In genomic region chr5:138492552-138493045, GRCh38 we compare ENCODE assay signal across 1 cellular context.
A peak's percentile ranks its signal among the peaks of the same experiment; 100 is the strongest.
TF ChIP-seq lines count a peak whose summit lies in the region.

No MANE protein-coding gene starts in this region.

TF ChIP-seq in K562, 482 proteins besides CTCF, POLR2A, EP300 and RAD21 (continued from another document and continues in another):
- no peak for TF ChIP-seq SFPQ (IDR thresholded peaks at IDR 0.05; ENCODE audit: low read depth, low read length)
- no peak for TF ChIP-seq ZNF316 (IDR thresholded peaks at IDR 0.05)
- TF ChIP-seq GMEB1 (CRISPR knock-in tag; IDR thresholded peaks at IDR 0.05), result no peak
- TF ChIP-seq POLR2AphosphoS5 (IDR thresholded peaks at IDR 0.05; ENCODE audit: control insufficient read depth, insufficient read depth, low read depth, low read length), result no peak
- TF ChIP-seq TBL1XR1 (IDR thresholded peaks at IDR 0.05; ENCODE audit: low read length in 2 of 2), result no peak
- no peak for TF ChIP-seq ASH1L (IDR thresholded peaks at IDR 0.05; ENCODE audit: borderline replicate concordance, low read depth, partially characterized antibody)
- no peak for TF ChIP-seq XRCC5 (IDR thresholded peaks at IDR 0.05; ENCODE audit: low read depth, low read length)
- no peak for TF ChIP-seq TEAD4 (IDR thresholded peaks at IDR 0.05; ENCODE audit: low read length)
- TF ChIP-seq TEAD4 (CRISPR knock-in tag; IDR thresholded peaks at IDR 0.05; ENCODE audit: borderline replicate concordance), result no peak
- no peak for TF ChIP-seq ZNF778 (CRISPR knock-in tag; IDR thresholded peaks at IDR 0.05)
- TF ChIP-seq KLF16 (IDR thresholded peaks at IDR 0.05), result no peak
- TF ChIP-seq MXI1 (IDR thresholded peaks at IDR 0.05; ENCODE audit: low read depth, low read length), result no peak
- no peak for TF ChIP-seq POLR3A (IDR thresholded peaks at IDR 0.05; ENCODE audit: borderline replicate concordance, extremely low read depth, insufficient read depth, insufficient read length)
- no peak for TF ChIP-seq PHF8 (IDR thresholded peaks at IDR 0.05; ENCODE audit: borderline replicate concordance, low read length)
- no peak for TF ChIP-seq E2F4 (CRISPR knock-in tag; IDR thresholded peaks at IDR 0.05; ENCODE audit: low read depth)
- TF ChIP-seq ZFP36 (IDR thresholded peaks at IDR 0.05; ENCODE audit: low read depth, low read length, partially characterized antibody), result no peak
- no peak for TF ChIP-seq ZNF79 (CRISPR knock-in tag; IDR thresholded peaks at IDR 0.05; ENCODE audit: low read depth)
- no peak for TF ChIP-seq TAF7 (tag; IDR thresholded peaks at IDR 0.05)
- TF ChIP-seq ZNF518B (CRISPR knock-in tag; IDR thresholded peaks at IDR 0.05), result no peak
- 0 out of 2 replicates have a peak, but pooled peaks have one; percentile 20 for TF ChIP-seq FOXM1 (IDR thresholded peaks at IDR 0.05; ENCODE audit: low read depth)
- TF ChIP-seq FOXM1 (CRISPR knock-in tag; IDR thresholded peaks at IDR 0.05; ENCODE audit: low read depth), result peak; percentile 51; the same call in 1 of the 2 replicates
- no peak for TF ChIP-seq ID3 (CRISPR knock-in tag; IDR thresholded peaks at IDR 0.05)
- no peak; the same call in 1 of the 2 replicates for TF ChIP-seq ID3 (tag; IDR thresholded peaks at IDR 0.05)
- TF ChIP-seq MXD1 (CRISPR knock-in tag; IDR thresholded peaks at IDR 0.05; ENCODE audit: borderline replicate concordance, poor library complexity, severe bottlenecking), result no peak
- no peak for TF ChIP-seq RAD51 (IDR thresholded peaks at IDR 0.05; ENCODE audit: borderline replicate concordance, low read depth)
- TF ChIP-seq CXXC5 (CRISPR knock-in tag; IDR thresholded peaks at IDR 0.05), result no peak; the same call in 1 of the 2 replicates
- no peak for TF ChIP-seq CSDE1 (IDR thresholded peaks at IDR 0.05)
- TF ChIP-seq ZNF668 (CRISPR knock-in tag; IDR thresholded peaks at IDR 0.05), result no peak
- TF ChIP-seq CHCHD3 (CRISPR knock-in tag; IDR thresholded peaks at IDR 0.05), result no peak
- 0 out of 2 replicates have a peak, but pooled peaks have one; percentile 3 for TF ChIP-seq NBN (IDR thresholded peaks at IDR 0.05; ENCODE audit: low read depth)
- TF ChIP-seq ZZZ3 (IDR thresholded peaks at IDR 0.05), result no peak
- TF ChIP-seq THRB (CRISPR knock-in tag; conservative IDR thresholded peaks at IDR 0.05), result no peak
- TF ChIP-seq PATZ1 (CRISPR knock-in tag; IDR thresholded peaks at IDR 0.05; ENCODE audit: borderline replicate concordance), result no peak
- no peak for TF ChIP-seq MAX (CRISPR knock-in tag; IDR thresholded peaks at IDR 0.05)
- no peak for TF ChIP-seq ZNF212 (CRISPR knock-in tag; IDR thresholded peaks at IDR 0.05)
- no peak for TF ChIP-seq SMARCC2 (IDR thresholded peaks at IDR 0.05; ENCODE audit: low read depth)
- TF ChIP-seq KHSRP (IDR thresholded peaks at IDR 0.05), result no peak
- TF ChIP-seq FOXP4 (CRISPR knock-in tag; IDR thresholded peaks at IDR 0.05; ENCODE audit: borderline replicate concordance), result no peak
- TF ChIP-seq SRSF9 (IDR thresholded peaks at IDR 0.05; ENCODE audit: borderline replicate concordance, low read depth, low read length), result no peak
- TF ChIP-seq E2F3 (CRISPR knock-in tag; IDR thresholded peaks at IDR 0.05), result no peak
- TF ChIP-seq ATF7 (IDR thresholded peaks at IDR 0.05), result no peak
- no peak for TF ChIP-seq ZNF140 (CRISPR knock-in tag; IDR thresholded peaks at IDR 0.05)
- TF ChIP-seq MCM3 (IDR thresholded peaks at IDR 0.05), result no peak
- TF ChIP-seq RCOR1 (IDR thresholded peaks at IDR 0.05; ENCODE audit: borderline replicate concordance in 1 of 2, low read depth in 2 of 2, low read length in 2 of 2), result no peak
- peak in 1 of 2 experiments; percentile 21; a peak in 1 of 4 replicates for TF ChIP-seq NRF1 (conservative IDR thresholded peaks at IDR 0.05 in 1 of 2, IDR thresholded peaks at IDR 0.05 in 1 of 2)
- TF ChIP-seq ZNF165 (CRISPR knock-in tag; IDR thresholded peaks at IDR 0.05; ENCODE audit: borderline replicate concordance), result no peak
- no peak for TF ChIP-seq ZSCAN32 (CRISPR knock-in tag; IDR thresholded peaks at IDR 0.05)
- TF ChIP-seq TFAP4 (CRISPR knock-in tag; IDR thresholded peaks at IDR 0.05; ENCODE audit: borderline replicate concordance), result peak; percentile 18
- TF ChIP-seq COPS2 (conservative IDR thresholded peaks at IDR 0.05), result no peak
- no peak for TF ChIP-seq CEBPB (tag; IDR thresholded peaks at IDR 0.05)
- TF ChIP-seq DIDO1 (tag; IDR thresholded peaks at IDR 0.05; ENCODE audit: low read depth), result no peak
- no peak for TF ChIP-seq ZBTB5 (IDR thresholded peaks at IDR 0.05)
